Comparison of ENCODE assay signal across 1 cellular context in genomic region chr2:36439084-36439483, GRCh38.
TF ChIP-seq lines count a peak whose summit lies in the region.

No MANE protein-coding gene starts in this region.

TF ChIP-seq in endothelial cell of umbilical vein, 7 proteins besides CTCF, POLR2A, EP300 and RAD21 (continued from another document):
- TF ChIP-seq GATA2 (IDR thresholded peaks at IDR 0.05; ENCODE audit: insufficient read depth, insufficient read length, low read depth, low read length) (no peak), MYC (IDR thresholded peaks at IDR 0.05; ENCODE audit: low read depth, low read length) (no peak), EZH2 (IDR thresholded peaks at IDR 0.05; ENCODE audit: borderline replicate concordance, low read depth, low read length, severe bottlenecking) (no peak)
